In the genomic region with DNA sequence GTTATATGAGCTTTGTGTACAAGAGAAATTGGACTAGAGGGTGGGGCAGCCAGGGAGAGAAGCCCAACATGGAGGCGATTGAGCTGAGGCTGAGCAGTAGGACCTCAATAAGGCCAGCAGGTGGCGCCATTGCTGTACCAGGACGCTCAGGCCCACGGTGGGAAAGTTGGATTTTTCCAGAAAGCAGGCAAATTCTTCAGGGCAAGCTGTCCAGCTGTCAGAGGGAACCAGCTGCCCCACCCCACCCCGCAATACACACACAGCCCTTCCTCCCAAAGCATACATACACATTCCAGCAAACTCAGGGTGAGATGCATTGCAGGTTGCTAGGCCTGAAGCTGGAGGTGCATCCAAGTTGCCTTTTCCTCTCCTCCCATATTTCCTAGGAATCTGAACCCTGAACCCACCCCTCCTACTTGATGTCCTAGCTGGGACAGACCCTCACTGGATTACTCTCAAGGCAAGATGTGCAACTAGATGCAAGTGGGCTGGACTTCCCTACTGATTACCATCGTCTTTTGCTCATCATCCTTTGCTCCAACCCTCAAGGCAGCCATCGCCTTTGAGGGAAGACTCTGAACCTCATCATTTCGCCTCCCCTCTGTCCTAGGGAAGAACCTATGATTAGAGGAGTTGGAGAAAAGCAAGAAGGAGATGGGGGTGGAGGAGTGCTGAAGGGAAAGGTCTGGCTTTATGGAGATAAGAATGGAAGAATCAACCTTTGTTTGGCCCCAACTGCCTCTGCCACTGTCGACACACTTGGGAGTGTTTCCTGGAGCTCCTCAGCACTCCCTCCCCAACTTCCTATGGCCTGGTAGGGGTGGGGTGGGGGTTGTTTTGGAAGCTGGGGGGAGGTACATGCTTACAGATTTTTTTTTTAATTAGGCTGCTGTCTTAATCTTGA, we compare ENCODE assay signal across 8 cellular contexts. TPM values are rescaled to one million over a fixed set of nuclear protein-coding genes. Genes with fewer than 3 reads are reported as not detected.
A peak's percentile ranks its signal among the peaks of the same experiment; 100 is the strongest.
DNase-seq lines count a peak whose midpoint lies in the region; ATAC-seq and TF ChIP-seq lines count a peak whose summit lies in the region.

No MANE protein-coding gene starts in this region.

- H3K4me3 ChIP-seq in AG04450 (ENCODE audit: low read depth, low read length): no peak overlapping the region
- no peak overlapping the region for H3K4me3 ChIP-seq in lower lobe of right lung

- POLR2A ChIA-PET in AG04450 (lab: Yijun Ruan, JAX): interaction anchor here (0.8 to 1.3 kb wide), 3 partner anchors 72 to 113 kb away, joined by 3 to 11 read pairs (median 3); no protein-coding TSS in a partner anchor
- POLR2A ChIA-PET in activated CD4-positive, alpha-beta T cell treated with anti-CD3 and anti-CD28 coated beads, Interleukin-2, amount 10 ng/mL, durations not matched to agents 7 days and 5 days (lab: Charles Lee): no interaction called here

- H3K27ac ChIP-seq in AG04450 (ENCODE audit: low read depth, low read length): no peak overlapping the region
- peak overlapping the region; percentile 69 for H3K27ac ChIP-seq in lower lobe of right lung

- CTCF ChIA-PET in AG04450 (lab: Charles Lee): interaction anchor here (0.6 to 9.7 kb wide), 61 partner anchors 12 to 549 kb away, joined by 3 to 374 read pairs (median 6); a partner anchor contains a TSS
- CTCF ChIA-PET in activated CD4-positive, alpha-beta T cell treated with anti-CD3 and anti-CD28 coated beads, Interleukin-2, amount 10 ng/mL, durations not matched to agents 7 days and 5 days (lab: Charles Lee): interaction anchor here (0.6 to 8.8 kb wide), 31 partner anchors 10 to 889 kb away, joined by 3 to 124 read pairs (median 6); no protein-coding TSS in a partner anchor

- H3K4me1 Mint-ChIP-seq in activated CD4-positive, alpha-beta T cell treated with anti-CD3 and anti-CD28 coated beads, Interleukin-2, amount 10 ng/mL, durations not matched to agents 7 days and 5 days: peaks cover 40% of the 10 kb centered on the region

- no peaks in the 10 kb centered on the region for H3K36me3 ChIP-seq in lower lobe of right lung

- peaks cover 69% of the 10 kb centered on the region for H3K4me1 ChIP-seq in lower lobe of right lung

- no peak overlapping the region for H3K4me3 Mint-ChIP-seq in activated CD4-positive, alpha-beta T cell treated with anti-CD3 and anti-CD28 coated beads, Interleukin-2, amount 10 ng/mL, durations not matched to agents 7 days and 5 days

- H3K36me3 Mint-ChIP-seq in activated CD4-positive, alpha-beta T cell treated with anti-CD3 and anti-CD28 coated beads, Interleukin-2, amount 10 ng/mL, durations not matched to agents 7 days and 5 days (ENCODE audit: low read depth): peaks cover 3% of the 10 kb centered on the region

- H3K27me3 ChIP-seq in AG04450 (ENCODE audit: control insufficient read depth, insufficient read depth, low read length): peaks cover 3% of the 10 kb centered on the region
- no peaks in the 10 kb centered on the region for H3K27me3 ChIP-seq in lower lobe of right lung (ENCODE audit: low read depth)

- intact Hi-C loops in lower lobe of right lung (cut with DNase I): no loop called here

- DNase-seq in AG04450 (ENCODE audit: low read depth, low spot score) (peak; percentile 76), NCI-H460 (ENCODE audit: extremely low read depth, low read depth) (peak; percentile 81), dermis blood vessel endothelial cell (peak; percentile 98), lower lobe of right lung (peak; percentile 88)
- DNase-seq in activated CD4-positive, alpha-beta T cell treated with anti-CD3 and anti-CD28 coated beads, Interleukin-2, amount 10 ng/mL, durations not matched to agents 7 days and 5 days: peak; percentile 76
- peak in 2 of 3 experiments; percentile 44 to 51 for DNase-seq in stimulated activated CD4-positive, alpha-beta T cell treated with anti-CD3 and anti-CD28 coated beads, TNF-alpha, amount 100 ng/mL, for 4 hours (ENCODE audit: low read depth in 3 of 3)

- H3K9me3 ChIP-seq in AG04450 (ENCODE audit: control insufficient read depth, insufficient read depth, low read length): no peaks in the 10 kb centered on the region
- H3K9me3 ChIP-seq in lower lobe of right lung: no peaks in the 10 kb centered on the region

- peak overlapping the region; percentile 98 for H3K27ac Mint-ChIP-seq in activated CD4-positive, alpha-beta T cell treated with anti-CD3 and anti-CD28 coated beads, Interleukin-2, amount 10 ng/mL, durations not matched to agents 7 days and 5 days

- ATAC-seq in GM18861 (IDR thresholded peaks at IDR 0.05; ENCODE audit: unreplicated experiment): peak; percentile 49
- peak; percentile 81 for ATAC-seq in HG03175 (IDR thresholded peaks at IDR 0.05; ENCODE audit: unreplicated experiment)
- peak; percentile 94 for ATAC-seq in lower lobe of right lung

- TF ChIP-seq CTCF in AG04450 (IDR thresholded peaks at IDR 0.05; ENCODE audit: low read depth, low read length) (peak; percentile 98), lower lobe of right lung (IDR thresholded peaks at IDR 0.05) (peak; percentile 97)

- no peaks in the 10 kb centered on the region for H3K9me3 Mint-ChIP-seq in activated CD4-positive, alpha-beta T cell treated with anti-CD3 and anti-CD28 coated beads, Interleukin-2, amount 10 ng/mL, durations not matched to agents 7 days and 5 days

- peaks cover 2% of the 10 kb centered on the region for H3K27me3 Mint-ChIP-seq in activated CD4-positive, alpha-beta T cell treated with anti-CD3 and anti-CD28 coated beads, Interleukin-2, amount 10 ng/mL, durations not matched to agents 7 days and 5 days

RNA-seq across cellular contexts. Expression of a gene that starts 25.5 kb away (rescaled TPM):
- polyA plus RNA-seq in AG04450 (2011; rRNA removed): 0.11 and 0.14 TPM in 2 replicates
- polyA minus RNA-seq in AG04450 (2011; rRNA and poly(A)+ RNA removed): 0.04 and 0.14 TPM in 2 replicates
- total RNA-seq in NCI-H460 (2014; rRNA removed; shearing (Covaris generic)): not detected in 2 replicates
- polyA plus RNA-seq in NCI-H460 (2014; cell fraction: nucleus; rRNA removed): not detected in 2 replicates
- total RNA-seq in activated CD4-positive, alpha-beta T cell treated with anti-CD3 and anti-CD28 coated beads, Interleukin-2, amount 10 ng/mL, durations not matched to agents 7 days and 5 days: under 1 TPM in 1 of 2 experiments, not detected in 1; 0.05 TPM
- total RNA-seq in dermis blood vessel endothelial cell: 62.4 and 126 TPM in 2 replicates
- total RNA-seq in lower lobe of right lung: 44.6 TPM

Comparison
In these comparisons a context has a peak if more than half of its experiments do, and no peak if none do; other contexts are left out.
1. DNase-seq: peak in every context shown above with its lines; median percentile 98 in dermis blood vessel endothelial cell; 88 in lower lobe of right lung; 81 in NCI-H460; 76 in AG04450; 76 in activated CD4-positive, alpha-beta T cell treated with anti-CD3 and anti-CD28 coated beads, Interleukin-2, amount 10 ng/mL, durations not matched to agents 7 days and 5 days; 48 in stimulated activated CD4-positive, alpha-beta T cell treated with anti-CD3 and anti-CD28 coated beads, TNF-alpha, amount 100 ng/mL, for 4 hours.
2. RNA of a gene that starts 25.5 kb away (total RNA-seq): 62.4 to 126 TPM in dermis blood vessel endothelial cell and 44.6 TPM in lower lobe of right lung (single experiment); 0.05 TPM in activated CD4-positive, alpha-beta T cell treated with anti-CD3 and anti-CD28 coated beads, Interleukin-2, amount 10 ng/mL, durations not matched to agents 7 days and 5 days and not detected in NCI-H460; every median in the first group is over 10 times any median in the second.
3. Peak in every context shown above with its lines, with median percentiles within 50 percentile points of each other: ATAC-seq.